ENCODE assay signal across 1 cellular context in the genomic region with DNA sequence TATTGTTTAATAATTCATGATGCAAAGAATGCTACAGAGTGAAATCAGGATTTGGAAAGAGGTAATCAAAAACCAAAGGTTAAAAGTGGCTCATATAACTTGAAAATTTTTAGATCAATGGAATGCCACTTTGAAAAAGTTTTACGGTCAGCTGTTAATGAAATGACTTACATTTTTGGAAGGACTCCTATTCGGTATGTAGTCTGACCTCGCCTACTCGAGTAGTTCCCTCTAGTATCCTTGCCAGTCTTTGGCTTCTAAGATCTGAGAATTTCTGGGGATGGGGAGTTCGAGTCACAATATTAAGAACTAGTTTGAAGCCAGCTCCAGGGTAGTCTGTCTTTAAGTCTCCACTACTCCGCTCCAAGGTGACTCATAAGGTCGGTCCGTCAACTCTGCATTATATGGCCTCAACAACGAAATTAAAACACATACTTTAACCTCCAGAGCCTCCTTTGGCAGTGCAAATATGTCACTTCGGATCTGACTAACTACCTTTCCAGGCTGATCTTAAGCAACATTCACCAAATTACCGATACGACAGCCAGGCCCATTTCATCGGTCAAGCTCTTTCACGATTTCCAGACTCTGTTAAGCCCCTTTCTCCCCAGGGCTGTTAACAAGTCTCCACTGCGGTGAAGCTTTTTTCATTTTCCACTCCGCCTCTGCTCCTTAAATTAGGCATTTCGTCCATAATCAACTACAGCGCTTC.
TF ChIP-seq lines count a peak whose summit lies in the region.

No MANE protein-coding gene starts in this region.

TF ChIP-seq in HepG2, 621 proteins besides CTCF, POLR2A, EP300 and RAD21:
- TF ChIP-seq, protein P1, sequence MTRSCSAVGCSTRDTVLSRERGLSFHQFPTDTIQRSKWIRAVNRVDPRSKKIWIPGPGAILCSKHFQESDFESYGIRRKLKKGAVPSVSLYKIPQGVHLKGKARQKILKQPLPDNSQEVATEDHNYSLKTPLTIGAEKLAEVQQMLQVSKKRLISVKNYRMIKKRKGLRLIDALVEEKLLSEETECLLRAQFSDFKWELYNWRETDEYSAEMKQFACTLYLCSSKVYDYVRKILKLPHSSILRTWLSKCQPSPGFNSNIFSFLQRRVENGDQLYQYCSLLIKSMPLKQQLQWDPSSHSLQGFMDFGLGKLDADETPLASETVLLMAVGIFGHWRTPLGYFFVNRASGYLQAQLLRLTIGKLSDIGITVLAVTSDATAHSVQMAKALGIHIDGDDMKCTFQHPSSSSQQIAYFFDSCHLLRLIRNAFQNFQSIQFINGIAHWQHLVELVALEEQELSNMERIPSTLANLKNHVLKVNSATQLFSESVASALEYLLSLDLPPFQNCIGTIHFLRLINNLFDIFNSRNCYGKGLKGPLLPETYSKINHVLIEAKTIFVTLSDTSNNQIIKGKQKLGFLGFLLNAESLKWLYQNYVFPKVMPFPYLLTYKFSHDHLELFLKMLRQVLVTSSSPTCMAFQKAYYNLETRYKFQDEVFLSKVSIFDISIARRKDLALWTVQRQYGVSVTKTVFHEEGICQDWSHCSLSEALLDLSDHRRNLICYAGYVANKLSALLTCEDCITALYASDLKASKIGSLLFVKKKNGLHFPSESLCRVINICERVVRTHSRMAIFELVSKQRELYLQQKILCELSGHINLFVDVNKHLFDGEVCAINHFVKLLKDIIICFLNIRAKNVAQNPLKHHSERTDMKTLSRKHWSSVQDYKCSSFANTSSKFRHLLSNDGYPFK (CRISPR knock-in tag; IDR thresholded peaks at IDR 0.05; ENCODE audit: borderline replicate concordance), result no peak
- TF ChIP-seq ZNF564 (CRISPR knock-in tag; IDR thresholded peaks at IDR 0.05), result no peak
- no peak for TF ChIP-seq ZNF598 (CRISPR knock-in tag; IDR thresholded peaks at IDR 0.05; ENCODE audit: borderline replicate concordance)
- TF ChIP-seq ZNF713 (CRISPR knock-in tag; IDR thresholded peaks at IDR 0.05), result no peak
- TF ChIP-seq, protein P2, sequence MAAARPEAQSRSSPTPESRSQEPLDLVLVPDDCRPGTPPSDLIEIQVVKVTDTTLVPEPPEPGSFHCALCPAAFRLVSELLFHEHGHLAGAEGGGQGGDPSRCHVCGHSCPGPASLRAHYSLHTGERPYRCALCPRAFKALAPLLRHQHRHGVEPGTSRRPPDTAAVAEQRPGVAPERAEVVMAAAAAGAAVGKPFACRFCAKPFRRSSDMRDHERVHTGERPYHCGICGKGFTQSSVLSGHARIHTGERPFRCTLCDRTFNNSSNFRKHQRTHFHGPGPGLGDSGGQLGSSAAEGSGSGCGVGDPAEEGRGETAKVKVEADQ (CRISPR knock-in tag; IDR thresholded peaks at IDR 0.05; ENCODE audit: borderline replicate concordance), result 0 out of 2 replicates have a peak, but pooled peaks have one; percentile 7
- 0 out of 2 replicates have a peak, but pooled peaks have one; percentile 13 for TF ChIP-seq ARNT2 (CRISPR knock-in tag; IDR thresholded peaks at IDR 0.05; ENCODE audit: low read depth)
- TF ChIP-seq PHF21A (CRISPR knock-in tag; IDR thresholded peaks at IDR 0.05), result 0 out of 2 replicates have a peak, but pooled peaks have one; percentile 18
- TF ChIP-seq, protein P3, sequence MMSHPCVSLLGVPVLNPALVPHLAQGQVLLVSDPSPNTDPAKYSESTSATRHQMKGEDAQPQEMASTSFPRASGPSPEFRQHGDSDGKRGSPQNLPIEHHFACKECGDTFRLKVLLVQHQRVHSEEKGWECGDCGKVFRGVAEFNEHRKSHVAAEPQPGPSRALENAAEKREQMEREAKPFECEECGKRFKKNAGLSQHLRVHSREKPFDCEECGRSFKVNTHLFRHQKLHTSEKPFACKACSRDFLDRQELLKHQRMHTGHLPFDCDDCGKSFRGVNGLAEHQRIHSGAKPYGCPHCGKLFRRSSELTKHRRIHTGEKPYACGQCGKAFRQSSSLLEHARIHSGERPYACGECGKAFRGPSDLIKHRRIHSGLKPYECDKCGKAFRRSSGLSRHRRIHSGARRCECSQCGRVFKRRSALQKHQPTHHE (CRISPR knock-in tag; IDR thresholded peaks at IDR 0.05; ENCODE audit: borderline replicate concordance), result 0 out of 2 replicates have a peak, but pooled peaks have one; percentile 33
- TF ChIP-seq, protein P4, sequence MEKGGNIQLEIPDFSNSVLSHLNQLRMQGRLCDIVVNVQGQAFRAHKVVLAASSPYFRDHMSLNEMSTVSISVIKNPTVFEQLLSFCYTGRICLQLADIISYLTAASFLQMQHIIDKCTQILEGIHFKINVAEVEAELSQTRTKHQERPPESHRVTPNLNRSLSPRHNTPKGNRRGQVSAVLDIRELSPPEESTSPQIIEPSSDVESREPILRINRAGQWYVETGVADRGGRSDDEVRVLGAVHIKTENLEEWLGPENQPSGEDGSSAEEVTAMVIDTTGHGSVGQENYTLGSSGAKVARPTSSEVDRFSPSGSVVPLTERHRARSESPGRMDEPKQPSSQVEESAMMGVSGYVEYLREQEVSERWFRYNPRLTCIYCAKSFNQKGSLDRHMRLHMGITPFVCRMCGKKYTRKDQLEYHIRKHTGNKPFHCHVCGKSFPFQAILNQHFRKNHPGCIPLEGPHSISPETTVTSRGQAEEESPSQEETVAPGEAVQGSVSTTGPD (CRISPR knock-in tag; IDR thresholded peaks at IDR 0.05), result 0 out of 2 replicates have a peak, but pooled peaks have one; percentile 41
- no peak for TF ChIP-seq FLYWCH1 (CRISPR knock-in tag; IDR thresholded peaks at IDR 0.05)
- TF ChIP-seq, protein P5, sequence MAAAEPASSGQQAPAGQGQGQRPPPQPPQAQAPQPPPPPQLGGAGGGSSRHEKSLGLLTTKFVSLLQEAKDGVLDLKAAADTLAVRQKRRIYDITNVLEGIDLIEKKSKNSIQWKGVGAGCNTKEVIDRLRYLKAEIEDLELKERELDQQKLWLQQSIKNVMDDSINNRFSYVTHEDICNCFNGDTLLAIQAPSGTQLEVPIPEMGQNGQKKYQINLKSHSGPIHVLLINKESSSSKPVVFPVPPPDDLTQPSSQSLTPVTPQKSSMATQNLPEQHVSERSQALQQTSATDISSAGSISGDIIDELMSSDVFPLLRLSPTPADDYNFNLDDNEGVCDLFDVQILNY (CRISPR knock-in tag; conservative IDR thresholded peaks at IDR 0.05), result no peak
- no peak for TF ChIP-seq NR3C1 (CRISPR knock-in tag; IDR thresholded peaks at IDR 0.05)
- 0 out of 2 replicates have a peak, but pooled peaks have one; percentile 41 for TF ChIP-seq ZIK1 (CRISPR knock-in tag; IDR thresholded peaks at IDR 0.05; ENCODE audit: borderline replicate concordance, low read depth)
- TF ChIP-seq, protein P6, sequence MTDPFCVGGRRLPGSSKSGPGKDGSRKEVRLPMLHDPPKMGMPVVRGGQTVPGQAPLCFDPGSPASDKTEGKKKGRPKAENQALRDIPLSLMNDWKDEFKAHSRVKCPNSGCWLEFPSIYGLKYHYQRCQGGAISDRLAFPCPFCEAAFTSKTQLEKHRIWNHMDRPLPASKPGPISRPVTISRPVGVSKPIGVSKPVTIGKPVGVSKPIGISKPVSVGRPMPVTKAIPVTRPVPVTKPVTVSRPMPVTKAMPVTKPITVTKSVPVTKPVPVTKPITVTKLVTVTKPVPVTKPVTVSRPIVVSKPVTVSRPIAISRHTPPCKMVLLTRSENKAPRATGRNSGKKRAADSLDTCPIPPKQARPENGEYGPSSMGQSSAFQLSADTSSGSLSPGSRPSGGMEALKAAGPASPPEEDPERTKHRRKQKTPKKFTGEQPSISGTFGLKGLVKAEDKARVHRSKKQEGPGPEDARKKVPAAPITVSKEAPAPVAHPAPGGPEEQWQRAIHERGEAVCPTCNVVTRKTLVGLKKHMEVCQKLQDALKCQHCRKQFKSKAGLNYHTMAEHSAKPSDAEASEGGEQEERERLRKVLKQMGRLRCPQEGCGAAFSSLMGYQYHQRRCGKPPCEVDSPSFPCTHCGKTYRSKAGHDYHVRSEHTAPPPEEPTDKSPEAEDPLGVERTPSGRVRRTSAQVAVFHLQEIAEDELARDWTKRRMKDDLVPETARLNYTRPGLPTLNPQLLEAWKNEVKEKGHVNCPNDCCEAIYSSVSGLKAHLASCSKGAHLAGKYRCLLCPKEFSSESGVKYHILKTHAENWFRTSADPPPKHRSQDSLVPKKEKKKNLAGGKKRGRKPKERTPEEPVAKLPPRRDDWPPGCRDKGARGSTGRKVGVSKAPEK (CRISPR knock-in tag; IDR thresholded peaks at IDR 0.05; ENCODE audit: borderline replicate concordance), result no peak
- TF ChIP-seq, protein P7, sequence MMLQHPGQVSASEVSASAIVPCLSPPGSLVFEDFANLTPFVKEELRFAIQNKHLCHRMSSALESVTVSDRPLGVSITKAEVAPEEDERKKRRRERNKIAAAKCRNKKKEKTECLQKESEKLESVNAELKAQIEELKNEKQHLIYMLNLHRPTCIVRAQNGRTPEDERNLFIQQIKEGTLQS (CRISPR knock-in tag; IDR thresholded peaks at IDR 0.05), result no peak
- TF ChIP-seq ZNF136 (CRISPR knock-in tag; IDR thresholded peaks at IDR 0.05; ENCODE audit: low read depth), result peak; percentile 11; the same call in 1 of the 2 replicates
- 0 out of 2 replicates have a peak, but pooled peaks have one; percentile 20 for TF ChIP-seq FOSL2 (CRISPR knock-in tag; IDR thresholded peaks at IDR 0.05)
TF ChIP-seq in HepG2: peak in this region for 8.
